Comparison of ENCODE assay signal across 8 cellular contexts in the genomic region with DNA sequence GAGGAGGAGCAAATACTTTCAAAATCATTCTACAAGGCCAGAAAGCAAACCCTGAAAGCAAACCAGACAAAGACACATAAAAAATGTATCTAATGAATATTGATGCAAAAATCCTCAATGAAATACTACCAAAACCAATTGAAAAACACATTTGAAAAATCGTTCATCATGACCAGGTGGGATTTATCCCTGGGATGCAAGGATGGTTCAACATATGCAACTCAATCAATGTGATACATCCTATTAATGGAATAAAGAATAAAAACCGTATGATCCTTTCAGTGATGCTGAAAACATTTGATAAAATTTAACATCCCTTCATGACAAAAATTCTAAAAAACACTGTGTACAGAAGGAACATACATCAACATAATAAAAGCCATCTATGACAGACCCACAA.
"Had no signal": no experiment of that assay in that cellular context is flagged by ENCODE, and none has a peak within 500 bp of the region (broad histone marks: within the 10 kb centered on the region; RNA-seq: fewer than 3 reads in every experiment).

No MANE protein-coding gene starts in this region.

- FAIRE-seq: G401.6, GM12878, GM12891, GM12892, GM18507, GM19239 had no signal

- DNase-seq: GDM1, GF-D8 had no signal

- H3K4me3 ChIP-seq: GM12878 had no signal

- ATAC-seq: GM12878 had no signal
